In genomic region chr10:114492351-114493037, GRCh38 we compare ENCODE assay signal across 11 cellular contexts.
DNase-seq lines count a peak whose midpoint lies in the region; ATAC-seq lines count a peak whose summit lies in the region.
"Had no signal": no experiment of that assay in that cellular context is flagged by ENCODE, and none has a peak within 500 bp of the region (broad histone marks: within the 10 kb centered on the region; RNA-seq: fewer than 3 reads in every experiment).

No MANE protein-coding gene starts in this region.

- H3K4me1 ChIP-seq in effector memory CD4-positive, alpha-beta T cell (ENCODE audit: control insufficient read depth, insufficient read depth, low read length, poor library complexity, severe bottlenecking), result peaks cover 24% of the 10 kb centered on the region

- POLR2A ChIA-PET in naive thymus-derived CD8-positive, alpha-beta T cell (lab: Charles Lee), result interaction anchor here (0.6 to 3.8 kb wide), 6 partner anchors 15 to 210 kb away, joined by 3 to 25 read pairs (median 4); no protein-coding TSS in a partner anchor

- peak; percentile 38 for ATAC-seq in HG02885 (IDR thresholded peaks at IDR 0.05; ENCODE audit: poor library complexity, unreplicated experiment)
- peak; percentile 63 to 66 for ATAC-seq in activated T-cell treated with anti-CD3 and anti-CD28 coated beads, Interleukin-2, amount 50 U/mL, for 72 hours (replicated peaks in 1 of 2)
- ATAC-seq in naive thymus-derived CD8-positive, alpha-beta T cell, result peak; percentile 47 to 50
- no peak for ATAC-seq in GM18498 (IDR thresholded peaks at IDR 0.05; ENCODE audit: unreplicated experiment)
- ATAC-seq in HG03139 (IDR thresholded peaks at IDR 0.05; ENCODE audit: unreplicated experiment), result no peak

- H3K27me3 ChIP-seq in effector memory CD4-positive, alpha-beta T cell (replicated peaks; ENCODE audit: control insufficient read depth, insufficient read depth, low read length, poor library complexity, severe bottlenecking), result no peaks in the 10 kb centered on the region
- H3K27me3 ChIP-seq: cardiac muscle cell, transverse colon had no signal

- H3K4me3 Mint-ChIP-seq in activated T-cell treated with anti-CD3 and anti-CD28 coated beads, Interleukin-2, amount 50 U/mL, for 72 hours, result peak overlapping the region; percentile 61 to 77
- peak overlapping the region; percentile 56 to 85 (median 74) for H3K4me3 Mint-ChIP-seq in naive thymus-derived CD8-positive, alpha-beta T cell

- no peak overlapping the region for H3K27ac ChIP-seq in effector memory CD4-positive, alpha-beta T cell (ENCODE audit: insufficient read depth, low read length, poor library complexity, severe bottlenecking)
- H3K27ac ChIP-seq: cardiac muscle cell, transverse colon had no signal

- peaks cover 3 to 4% of the 10 kb centered on the region in 2 donors for H3K9me3 Mint-ChIP-seq in activated T-cell treated with anti-CD3 and anti-CD28 coated beads, Interleukin-2, amount 50 U/mL, for 72 hours
- H3K9me3 Mint-ChIP-seq in naive thymus-derived CD8-positive, alpha-beta T cell, result peaks cover 0 to 2% (median 0%) of the 10 kb centered on the region in 9 donors

- no peaks in the 10 kb centered on the region for H3K27me3 Mint-ChIP-seq in activated T-cell treated with anti-CD3 and anti-CD28 coated beads, Interleukin-2, amount 50 U/mL, for 72 hours (ENCODE audit: low read depth)
- no peaks in the 10 kb centered on the region for H3K27me3 Mint-ChIP-seq in naive thymus-derived CD8-positive, alpha-beta T cell

- peaks cover 26% of the 10 kb centered on the region for H3K36me3 ChIP-seq in effector memory CD4-positive, alpha-beta T cell (ENCODE audit: control insufficient read depth, insufficient read depth, low read length)
- H3K36me3 ChIP-seq: transverse colon had no signal

- H3K9me3 ChIP-seq in effector memory CD4-positive, alpha-beta T cell (ENCODE audit: control insufficient read depth, low read length), result no peaks in the 10 kb centered on the region
- H3K9me3 ChIP-seq: transverse colon had no signal

- H3K36me3 Mint-ChIP-seq in activated T-cell treated with anti-CD3 and anti-CD28 coated beads, Interleukin-2, amount 50 U/mL, for 72 hours (ENCODE audit: insufficient read depth in 2 of 2), result peaks cover 8 to 19% of the 10 kb centered on the region in 2 donors
- peaks cover 0 to 70% (median 20%) of the 10 kb centered on the region in 3 donors for H3K36me3 Mint-ChIP-seq in naive thymus-derived CD8-positive, alpha-beta T cell

- H3K27ac Mint-ChIP-seq in activated T-cell treated with anti-CD3 and anti-CD28 coated beads, Interleukin-2, amount 50 U/mL, for 72 hours, result peak overlapping the region; percentile 88
- H3K27ac Mint-ChIP-seq in naive thymus-derived CD8-positive, alpha-beta T cell, result peak overlapping the region; percentile 72 to 96 (median 86)

- peak; percentile 12 for DNase-seq in NCI-H2171 treated with DMSO at 0.1 percent for 48 hours (lab: John Stamatoyannopoulos, UW)
- DNase-seq in NCI-H2171 (lab: John Stamatoyannopoulos, UW), result no peak
- DNase-seq in activated T-cell treated with anti-CD3 and anti-CD28 coated beads, Interleukin-2, amount 50 U/mL, for 72 hours, result peak; percentile 25 to 39
- DNase-seq in naive thymus-derived CD8-positive, alpha-beta T cell, result peak in 5 of 10 donors; percentile 26 to 63 (median 51)
- no peak for DNase-seq in effector memory CD4-positive, alpha-beta T cell
- DNase-seq: NCI-H2029 treated with DMSO at 0.1 percent for 48 hours, transverse colon had no signal

- peaks cover 85% of the 10 kb centered on the region for H3K4me1 Mint-ChIP-seq in activated T-cell treated with anti-CD3 and anti-CD28 coated beads, Interleukin-2, amount 50 U/mL, for 72 hours (ENCODE audit: low read depth)
- peaks cover 31 to 83% (median 72%) of the 10 kb centered on the region in 4 donors for H3K4me1 Mint-ChIP-seq in naive thymus-derived CD8-positive, alpha-beta T cell

- no peak overlapping the region for H3K4me3 ChIP-seq in effector memory CD4-positive, alpha-beta T cell (ENCODE audit: insufficient read depth, low read depth, low read length, poor library complexity, severe bottlenecking)
- H3K4me3 ChIP-seq: cardiac muscle cell, transverse colon had no signal

Comparison
In these comparisons a context has a peak if more than half of its experiments do, and no peak if none do; other contexts are left out.
1. DNase-seq: peak in NCI-H2171 treated with DMSO at 0.1 percent for 48 hours (single experiment) and activated T-cell treated with anti-CD3 and anti-CD28 coated beads, Interleukin-2, amount 50 U/mL, for 72 hours (2 of 2); none in NCI-H2171 (single experiment) and effector memory CD4-positive, alpha-beta T cell (0 of 3).
2. ATAC-seq: peak in HG02885 (single experiment), activated T-cell treated with anti-CD3 and anti-CD28 coated beads, Interleukin-2, amount 50 U/mL, for 72 hours (2 of 2) and naive thymus-derived CD8-positive, alpha-beta T cell (2 of 2); none in GM18498 (single experiment) and HG03139 (single experiment).